ENCODE assay signal across 8 cellular contexts in genomic region chr11:45982656-45983470, GRCh38.
DNase-seq lines count a peak whose midpoint lies in the region; ATAC-seq lines count a peak whose summit lies in the region.

No MANE protein-coding gene starts in this region.

- intact Hi-C loops in left ventricle myocardium superior (cut with micrococcal nuclease): no loop called here

- H3K4me3 Mint-ChIP-seq in activated naive CD4-positive, alpha-beta T cell treated with anti-CD3 and anti-CD28 coated beads, Interleukin-2, amount 10 ng/mL, durations not matched to agents 7 days and 5 days: no peak overlapping the region
- peak overlapping the region; percentile 14 to 60 for H3K4me3 Mint-ChIP-seq in activated T-cell treated with anti-CD3 and anti-CD28 coated beads, Interleukin-2, amount 50 U/mL, for 72 hours

- H3K4me1 Mint-ChIP-seq in activated naive CD4-positive, alpha-beta T cell treated with anti-CD3 and anti-CD28 coated beads, Interleukin-2, amount 10 ng/mL, durations not matched to agents 7 days and 5 days: no peaks in the 10 kb centered on the region
- peaks cover 29% of the 10 kb centered on the region for H3K4me1 Mint-ChIP-seq in activated T-cell treated with anti-CD3 and anti-CD28 coated beads, Interleukin-2, amount 50 U/mL, for 72 hours (ENCODE audit: low read depth)

- peak; percentile 67 for DNase-seq in activated naive CD4-positive, alpha-beta T cell treated with Interleukin-2 at 50 U/mL for 16 hours
- DNase-seq in activated naive CD4-positive, alpha-beta T cell treated with anti-CD3 and anti-CD28 coated beads, Interleukin-2, amount 10 ng/mL, durations not matched to agents 7 days and 5 days: no peak
- DNase-seq in activated T-cell treated with anti-CD3 and anti-CD28 coated beads, Interleukin-2, amount 50 U/mL, for 72 hours: peak; percentile 46 to 47
- DNase-seq in left ventricle myocardium superior (peak; percentile 28), cortex of kidney (lab: John Stamatoyannopoulos, UW) (no peak)
- peak; percentile 33 to 54 for DNase-seq in stimulated activated CD4-positive, alpha-beta T cell treated with anti-CD3 and anti-CD28 coated beads, Interleukin-2, amount 100 ng/mL, for 24 hours

- H3K27ac Mint-ChIP-seq in activated naive CD4-positive, alpha-beta T cell treated with anti-CD3 and anti-CD28 coated beads, Interleukin-2, amount 10 ng/mL, durations not matched to agents 7 days and 5 days: no peak overlapping the region
- H3K27ac Mint-ChIP-seq in activated T-cell treated with anti-CD3 and anti-CD28 coated beads, Interleukin-2, amount 50 U/mL, for 72 hours: no peak overlapping the region

- H3K36me3 Mint-ChIP-seq in activated naive CD4-positive, alpha-beta T cell treated with anti-CD3 and anti-CD28 coated beads, Interleukin-2, amount 10 ng/mL, durations not matched to agents 7 days and 5 days: peaks cover 1% of the 10 kb centered on the region
- peaks cover 1 to 3% of the 10 kb centered on the region in 2 donors for H3K36me3 Mint-ChIP-seq in activated T-cell treated with anti-CD3 and anti-CD28 coated beads, Interleukin-2, amount 50 U/mL, for 72 hours (ENCODE audit: insufficient read depth in 2 of 2)

- no peaks in the 10 kb centered on the region for H3K9me3 Mint-ChIP-seq in activated naive CD4-positive, alpha-beta T cell treated with anti-CD3 and anti-CD28 coated beads, Interleukin-2, amount 10 ng/mL, durations not matched to agents 7 days and 5 days
- H3K9me3 Mint-ChIP-seq in activated T-cell treated with anti-CD3 and anti-CD28 coated beads, Interleukin-2, amount 50 U/mL, for 72 hours: no peaks in the 10 kb centered on the region

- ATAC-seq in activated T-cell treated with anti-CD3 and anti-CD28 coated beads, Interleukin-2, amount 50 U/mL, for 72 hours (replicated peaks in 1 of 2): peak; percentile 88 to 93
- peak; percentile 81 for ATAC-seq in left ventricle myocardium superior
- ATAC-seq in GM19328 (IDR thresholded peaks at IDR 0.05; ENCODE audit: unreplicated experiment): no peak
- ATAC-seq in GM21447 (IDR thresholded peaks at IDR 0.05; ENCODE audit: unreplicated experiment): no peak

- no peaks in the 10 kb centered on the region for H3K27me3 Mint-ChIP-seq in activated naive CD4-positive, alpha-beta T cell treated with anti-CD3 and anti-CD28 coated beads, Interleukin-2, amount 10 ng/mL, durations not matched to agents 7 days and 5 days
- no peaks in the 10 kb centered on the region for H3K27me3 Mint-ChIP-seq in activated T-cell treated with anti-CD3 and anti-CD28 coated beads, Interleukin-2, amount 50 U/mL, for 72 hours (ENCODE audit: low read depth)

- CTCF ChIA-PET in activated naive CD4-positive, alpha-beta T cell treated with anti-CD3 and anti-CD28 coated beads, Interleukin-2, amount 10 ng/mL, durations not matched to agents 7 days and 5 days (lab: Charles Lee): interaction anchor here (1.4 kb wide), 1 partner anchor 17 kb away, joined by 6 read pairs; no protein-coding TSS in a partner anchor

Comparison
In these comparisons a context has a peak if more than half of its experiments do, and no peak if none do; other contexts are left out.
1. DNase-seq: peak in activated naive CD4-positive, alpha-beta T cell treated with Interleukin-2 at 50 U/mL for 16 hours (single experiment), activated T-cell treated with anti-CD3 and anti-CD28 coated beads, Interleukin-2, amount 50 U/mL, for 72 hours (2 of 2), left ventricle myocardium superior (single experiment) and stimulated activated CD4-positive, alpha-beta T cell treated with anti-CD3 and anti-CD28 coated beads, Interleukin-2, amount 100 ng/mL, for 24 hours (2 of 2); none in activated naive CD4-positive, alpha-beta T cell treated with anti-CD3 and anti-CD28 coated beads, Interleukin-2, amount 10 ng/mL, durations not matched to agents 7 days and 5 days (single experiment) and cortex of kidney (single experiment).
2. ATAC-seq: peak in activated T-cell treated with anti-CD3 and anti-CD28 coated beads, Interleukin-2, amount 50 U/mL, for 72 hours (2 of 2) and left ventricle myocardium superior (single experiment); none in GM19328 (single experiment) and GM21447 (single experiment).